Comparison of ENCODE assay signal across 9 cellular contexts in the genomic region with DNA sequence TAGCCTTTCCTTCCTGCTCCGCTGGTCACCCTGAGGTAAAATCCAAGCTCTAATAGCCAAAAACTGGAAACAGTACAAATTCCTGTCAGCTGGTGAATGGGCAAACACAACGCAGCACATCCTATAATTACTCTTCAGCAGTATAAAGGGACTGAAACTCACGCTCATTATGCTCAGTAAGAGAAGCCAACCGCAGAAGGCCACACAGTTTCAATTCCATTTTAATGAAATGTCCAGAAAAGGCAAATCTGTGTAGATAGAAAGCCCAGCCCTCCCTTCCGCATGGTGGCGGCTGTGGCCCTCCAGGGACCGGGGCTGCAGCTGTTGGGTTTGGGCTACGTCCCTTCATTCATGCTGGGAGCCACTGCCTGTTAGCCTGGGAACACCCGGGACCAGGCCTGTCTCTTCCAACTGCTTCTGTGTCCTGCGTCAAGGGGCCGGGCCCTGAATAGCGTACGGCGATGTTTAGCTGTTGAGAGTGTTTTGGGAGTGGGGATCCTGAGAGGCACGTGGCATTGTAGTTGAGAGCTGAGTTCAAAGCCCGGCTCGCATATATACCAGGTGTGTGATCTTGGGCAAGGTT. TPM values are rescaled to one million over a fixed set of nuclear protein-coding genes. Genes with fewer than 3 reads are reported as not detected.
DNase-seq lines count a peak whose midpoint lies in the region; ATAC-seq and TF ChIP-seq lines count a peak whose summit lies in the region.
"Had no signal": no experiment of that assay in that cellular context is flagged by ENCODE, and none has a peak within 500 bp of the region (broad histone marks: within the 10 kb centered on the region; RNA-seq: fewer than 3 reads in every experiment).

No MANE protein-coding gene starts in this region.

- in situ Hi-C loops in GM13977 (cut with MboI; ENCODE audit: low pct_unique_long_range_greater_than_20kb, low sequenced_read_pairs, unreplicated experiment), result no loop called here

- no peaks in the 10 kb centered on the region for H3K27me3 Mint-ChIP-seq in memory B cell
- no peaks in the 10 kb centered on the region for H3K27me3 Mint-ChIP-seq in activated CD8-positive, alpha-beta T cell treated with anti-CD3 and anti-CD28 coated beads, Interleukin-2, amount 10 ng/mL, durations not matched to agents 7 days and 5 days (ENCODE audit: low read depth)

- CTCF ChIA-PET in HEK293 (lab: Yijun Ruan, JAX), result interaction anchor here (0.6 to 3.2 kb wide), 4 partner anchors 11 to 185 kb away, joined by 3 to 23 read pairs (median 4); no protein-coding TSS in a partner anchor
- CTCF ChIA-PET in activated CD8-positive, alpha-beta T cell treated with anti-CD3 and anti-CD28 coated beads, Interleukin-2, amount 10 ng/mL, durations not matched to agents 7 days and 5 days (lab: Charles Lee), result interaction anchor here (0.8 to 2.5 kb wide), 4 partner anchors 12 to 44 kb away, joined by 3 to 18 read pairs (median 4); partner anchors contain the start of gene PPP1R37

- ATAC-seq in memory B cell (ENCODE audit: low read depth), result peak; percentile 91
- no peak for ATAC-seq in activated CD8-positive, alpha-beta T cell treated with anti-CD3 and anti-CD28 coated beads, Interleukin-2, amount 10 ng/mL, durations not matched to agents 7 days and 5 days
- ATAC-seq in stimulated activated naive CD8-positive, alpha-beta T cell treated with anti-CD3 and anti-CD28 coated beads, Interleukin-15, Interleukin-2, amounts not matched to agents 100 U/mL and 50 U/mL, for 24 hours, result no peak

- no peaks in the 10 kb centered on the region for H3K9me3 ChIP-seq in HEK293 (ENCODE audit: control insufficient read depth, insufficient read depth, low read depth, low read length)

- TF ChIP-seq CTCF in GM13977 (IDR thresholded peaks at IDR 0.05; ENCODE audit: extremely low read depth, insufficient read depth, missing control alignments) (peak; percentile 21), HEK293 (tag by site-specific recombination; IDR thresholded peaks at IDR 0.05) (no peak)

- no peak overlapping the region for H3K4me3 ChIP-seq in HEK293 (ENCODE audit: low read depth, low read length)
- H3K4me3 ChIP-seq: hepatocyte had no signal

- no peaks in the 10 kb centered on the region for H3K9me3 Mint-ChIP-seq in memory B cell
- no peaks in the 10 kb centered on the region for H3K9me3 Mint-ChIP-seq in activated CD8-positive, alpha-beta T cell treated with anti-CD3 and anti-CD28 coated beads, Interleukin-2, amount 10 ng/mL, durations not matched to agents 7 days and 5 days (ENCODE audit: insufficient read depth)

- peaks cover 0 to 18% of the 10 kb centered on the region in 2 experiments; a peak in 2 of 3 replicates for H3K36me3 ChIP-seq in HEK293 (ENCODE audit: control insufficient read depth in 2 of 2, insufficient read depth in 1 of 2, low read length in 2 of 2)

- H3K27ac Mint-ChIP-seq in memory B cell, result peak overlapping the region; percentile 42
- H3K27ac Mint-ChIP-seq in activated CD8-positive, alpha-beta T cell treated with anti-CD3 and anti-CD28 coated beads, Interleukin-2, amount 10 ng/mL, durations not matched to agents 7 days and 5 days, result no peak overlapping the region

- H3K4me1 ChIP-seq in HEK293 (ENCODE audit: control insufficient read depth, insufficient read depth, low read length), result peaks cover 5% of the 10 kb centered on the region; the same call in 1 of the 2 replicates

- H3K4me3 Mint-ChIP-seq in memory B cell, result peak overlapping the region; percentile 78
- H3K4me3 Mint-ChIP-seq in activated CD8-positive, alpha-beta T cell treated with anti-CD3 and anti-CD28 coated beads, Interleukin-2, amount 10 ng/mL, durations not matched to agents 7 days and 5 days, result no peak overlapping the region

- POLR2A ChIA-PET in HEK293 (lab: Yijun Ruan, JAX), result interaction anchor here (1.7 kb wide), 1 partner anchor 45 kb away, joined by 4 read pairs; no protein-coding TSS in a partner anchor
- POLR2A ChIA-PET in activated CD8-positive, alpha-beta T cell treated with anti-CD3 and anti-CD28 coated beads, Interleukin-2, amount 10 ng/mL, durations not matched to agents 7 days and 5 days (lab: Charles Lee), result no interaction called here

- H3K27ac ChIP-seq in HEK293 (ENCODE audit: extremely low read depth, low read depth, low read length), result no peak overlapping the region
- H3K27ac ChIP-seq: hepatocyte had no signal

- DNase-seq in GM13977 (ENCODE audit: low spot score) (peak; percentile 86), NCI-H2227 treated with DMSO at 0.1 percent for 48 hours (lab: John Stamatoyannopoulos, UW) (peak; percentile 45), memory B cell (ENCODE audit: low spot score in 2 of 2) (peak in 1 of 2 donors; percentile 23), NCI-H446 (lab: John Stamatoyannopoulos, UW) (no peak)
- DNase-seq in activated CD8-positive, alpha-beta memory T cell treated with anti-CD3 and anti-CD28 coated beads, Interleukin-2, amount 50 U/mL, for 4 hours, result no peak
- DNase-seq in activated CD8-positive, alpha-beta T cell treated with anti-CD3 and anti-CD28 coated beads, Interleukin-2, amount 10 ng/mL, durations not matched to agents 7 days and 5 days, result no peak
- no peak for DNase-seq in stimulated activated naive CD8-positive, alpha-beta T cell treated with anti-CD3 and anti-CD28 coated beads, Interleukin-15, Interleukin-2, amounts not matched to agents 100 U/mL and 50 U/mL, for 24 hours

- H3K4me1 Mint-ChIP-seq in memory B cell, result peaks cover 24% of the 10 kb centered on the region
- H3K4me1 Mint-ChIP-seq in activated CD8-positive, alpha-beta T cell treated with anti-CD3 and anti-CD28 coated beads, Interleukin-2, amount 10 ng/mL, durations not matched to agents 7 days and 5 days (ENCODE audit: low read depth), result peaks cover 8% of the 10 kb centered on the region

- peaks cover 2% of the 10 kb centered on the region for H3K36me3 Mint-ChIP-seq in memory B cell
- H3K36me3 Mint-ChIP-seq in activated CD8-positive, alpha-beta T cell treated with anti-CD3 and anti-CD28 coated beads, Interleukin-2, amount 10 ng/mL, durations not matched to agents 7 days and 5 days (ENCODE audit: low read depth), result peaks cover 4% of the 10 kb centered on the region

TF ChIP-seq in HEK293, 187 proteins besides CTCF, POLR2A, EP300 and RAD21:
- no peak for TF ChIP-seq ZNF311 (tag by site-specific recombination; IDR thresholded peaks at IDR 0.05; ENCODE audit: borderline replicate concordance)
- peak; percentile 50 for TF ChIP-seq SP7 (tag by site-specific recombination; IDR thresholded peaks at IDR 0.05)

RNA-seq across cellular contexts. Expression of gene NKPD1, which starts 23.5 kb away (rescaled TPM):
- total RNA-seq in activated CD8-positive, alpha-beta T cell treated with anti-CD3 and anti-CD28 coated beads, Interleukin-2, amount 10 ng/mL, durations not matched to agents 7 days and 5 days, result under 1 TPM; 0.16 to 0.24 TPM

RNA-seq across cellular contexts. Expression of gene TRAPPC6A, which starts 40.8 kb away (rescaled TPM):
- 10 to 100 TPM; 54.0 to 55.5 TPM for total RNA-seq in activated CD8-positive, alpha-beta T cell treated with anti-CD3 and anti-CD28 coated beads, Interleukin-2, amount 10 ng/mL, durations not matched to agents 7 days and 5 days

RNA-seq across cellular contexts. Expression of gene BLOC1S3, which starts 41.3 kb away (rescaled TPM):
- 10 to 100 TPM; 16.0 to 16.7 TPM for total RNA-seq in activated CD8-positive, alpha-beta T cell treated with anti-CD3 and anti-CD28 coated beads, Interleukin-2, amount 10 ng/mL, durations not matched to agents 7 days and 5 days

RNA-seq across cellular contexts. Expression of gene PPP1R37, which starts 44.3 kb away (rescaled TPM):
- 10 to 100 TPM; 28.3 to 29.2 TPM for total RNA-seq in activated CD8-positive, alpha-beta T cell treated with anti-CD3 and anti-CD28 coated beads, Interleukin-2, amount 10 ng/mL, durations not matched to agents 7 days and 5 days

RNA-seq across cellular contexts. Expression of gene GEMIN7, which starts 58.2 kb away (rescaled TPM):
- 10 to 100 TPM; 30.2 to 31.7 TPM for total RNA-seq in activated CD8-positive, alpha-beta T cell treated with anti-CD3 and anti-CD28 coated beads, Interleukin-2, amount 10 ng/mL, durations not matched to agents 7 days and 5 days

Comparison
In these comparisons a context has a peak if more than half of its experiments do, and no peak if none do; other contexts are left out.
1. DNase-seq: peak in GM13977 (single experiment) and NCI-H2227 treated with DMSO at 0.1 percent for 48 hours (single experiment); none in NCI-H446 (0 of 2), activated CD8-positive, alpha-beta memory T cell treated with anti-CD3 and anti-CD28 coated beads, Interleukin-2, amount 50 U/mL, for 4 hours (single experiment), activated CD8-positive, alpha-beta T cell treated with anti-CD3 and anti-CD28 coated beads, Interleukin-2, amount 10 ng/mL, durations not matched to agents 7 days and 5 days (single experiment) and stimulated activated naive CD8-positive, alpha-beta T cell treated with anti-CD3 and anti-CD28 coated beads, Interleukin-15, Interleukin-2, amounts not matched to agents 100 U/mL and 50 U/mL, for 24 hours (single experiment).